9 cellular contexts compared by ENCODE assay signal in the genomic region with DNA sequence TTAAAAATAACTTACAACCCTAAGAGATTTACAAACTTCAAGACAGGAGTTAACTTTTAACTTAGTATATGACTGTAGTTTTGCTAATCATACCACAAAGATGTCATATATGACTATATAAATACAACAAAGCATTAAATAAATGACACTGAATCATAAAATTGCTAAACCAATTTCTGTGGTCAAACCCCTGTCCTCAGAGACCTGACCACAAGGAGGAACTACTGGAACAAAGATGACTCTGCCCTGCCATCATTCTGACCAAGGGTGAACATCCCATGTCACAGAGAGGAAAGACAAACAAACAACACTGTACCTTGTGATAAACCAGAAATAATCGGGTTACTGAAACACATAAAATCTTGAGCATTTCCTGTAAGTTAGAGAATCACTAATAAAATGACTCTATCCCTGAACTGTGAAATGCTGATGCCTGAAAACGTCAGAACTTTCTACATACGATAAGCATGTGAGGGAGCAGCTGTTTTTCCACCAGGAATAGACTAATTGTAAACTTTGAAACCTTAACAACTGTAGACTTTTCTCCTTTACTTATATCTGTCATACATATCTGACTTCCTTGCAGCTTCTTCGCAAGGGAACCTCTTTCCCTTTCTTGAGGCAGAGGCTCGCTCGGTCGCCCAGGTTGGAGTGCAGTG. TPM values are rescaled to one million over a fixed set of nuclear protein-coding genes. Genes with fewer than 3 reads are reported as not detected.
DNase-seq lines count a peak whose midpoint lies in the region; ATAC-seq, FAIRE-seq and TF ChIP-seq lines count a peak whose summit lies in the region.
"Had no signal": no experiment of that assay in that cellular context is flagged by ENCODE, and none has a peak within 500 bp of the region (broad histone marks: within the 10 kb centered on the region; RNA-seq: fewer than 3 reads in every experiment).

No MANE protein-coding gene starts in this region.

- no peak for TF ChIP-seq CTCF in thyroid gland (IDR thresholded peaks at IDR 0.05)

- TF ChIP-seq POLR2A in thyroid gland (IDR thresholded peaks at IDR 0.05), result no peak

- no peak for FAIRE-seq in small intestine (lab: Jason Lieb, UNC)

- H3K27ac ChIP-seq in small intestine (ENCODE audit: low read depth in 1 of 2, low read length in 1 of 2) (no peak overlapping the region), thyroid gland (no peak overlapping the region)
- H3K27ac ChIP-seq: cardiac muscle cell had no signal

- peak; percentile 91 for ATAC-seq in HG03280 (IDR thresholded peaks at IDR 0.05; ENCODE audit: unreplicated experiment)

- DNase-seq in AML-193 (lab: John Stamatoyannopoulos, UW) (peak; percentile 88 to 90), GM19240 (ENCODE audit: insufficient read length, low spot score) (peak; percentile 27), small intestine (peak; percentile 3), HAP-1 (ENCODE audit: low spot score in 2 of 2) (no peak), thyroid gland (no peak), NCI-H2107 treated with DMSO at 0.1 percent for 48 hours (lab: John Stamatoyannopoulos, UW; ENCODE audit: unreplicated experiment) (no peak)
- peak; percentile 24 to 25 for DNase-seq in activated T-cell treated with anti-CD3 and anti-CD28 coated beads, Interleukin-2, amount 50 U/mL, for 48 hours

- 71 to 79% (median 76%) methylated on average over 7 of the region's 7 CpGs for WGBS in small intestine, 3 donors
- 85 to 90% methylated on average over 7 of the region's 7 CpGs for WGBS in thyroid gland, 2 donors

- H3K4me3 ChIP-seq in small intestine (ENCODE audit: low read depth in 1 of 2, low read length in 2 of 2), result no peak overlapping the region
- no peak overlapping the region for H3K4me3 ChIP-seq in HAP-1
- H3K4me3 ChIP-seq in thyroid gland (replicated peaks in 1 of 3), result no peak overlapping the region
- H3K4me3 ChIP-seq: cardiac muscle cell had no signal

- peaks cover 5 to 13% of the 10 kb centered on the region in 2 donors for H3K36me3 ChIP-seq in small intestine (ENCODE audit: control insufficient read depth in 2 of 2, insufficient read depth in 2 of 2, low read length in 2 of 2)
- peaks cover 28% of the 10 kb centered on the region for H3K36me3 ChIP-seq in HAP-1 (replicated peaks)
- H3K36me3 ChIP-seq in thyroid gland, result peaks cover 26 to 27% of the 10 kb centered on the region in 2 donors

- intact Hi-C loops in thyroid gland (cut with DNase I), result no loop called here

- H3K9me3 ChIP-seq in small intestine (ENCODE audit: control insufficient read depth, low read depth), result no peaks in the 10 kb centered on the region
- H3K9me3 ChIP-seq in HAP-1, result no peaks in the 10 kb centered on the region
- no peaks in the 10 kb centered on the region for H3K9me3 ChIP-seq in thyroid gland

- in situ Hi-C loops in HAP-1 (cut with MboI; ENCODE audit: low sequenced_read_pairs), result no loop called here

- H3K4me1 ChIP-seq in small intestine (ENCODE audit: control insufficient read depth in 2 of 2, insufficient read depth in 1 of 2, low read depth in 1 of 2, low read length in 1 of 2), result no peaks in the 10 kb centered on the region
- no peaks in the 10 kb centered on the region for H3K4me1 ChIP-seq in HAP-1
- no peaks in the 10 kb centered on the region for H3K4me1 ChIP-seq in thyroid gland

- no peaks in the 10 kb centered on the region for H3K27me3 ChIP-seq in small intestine (ENCODE audit: control insufficient read depth in 2 of 2, insufficient read depth in 2 of 2, low read length in 2 of 2)
- H3K27me3 ChIP-seq in HAP-1 (ENCODE audit: low read depth), result no peaks in the 10 kb centered on the region
- H3K27me3 ChIP-seq in thyroid gland, result no peaks in the 10 kb centered on the region
- H3K27me3 ChIP-seq: cardiac muscle cell had no signal

RNA-seq across cellular contexts. Expression of gene WDR59, which starts 47.9 kb away (rescaled TPM):
- 10 to 100 TPM; 13.9 to 29.5 (median 20.8) TPM for polyA plus RNA-seq in small intestine
- 10 to 100 TPM; 40.2 to 55.8 (median 46.9) TPM for total RNA-seq in thyroid gland

Comparison
In these comparisons a context has a peak if more than half of its experiments do, and no peak if none do; other contexts are left out.
1. DNase-seq: peak in AML-193 (2 of 2), GM19240 (single experiment), activated T-cell treated with anti-CD3 and anti-CD28 coated beads, Interleukin-2, amount 50 U/mL, for 48 hours (2 of 2) and small intestine (single experiment); none in HAP-1 (0 of 2), thyroid gland (0 of 2) and NCI-H2107 treated with DMSO at 0.1 percent for 48 hours (single experiment).